Comparison of ENCODE assay signal across 11 cellular contexts in genomic region chr15:81338422-81339007, GRCh38. TPM values are rescaled to one million over a fixed set of nuclear protein-coding genes. Genes with fewer than 3 reads are reported as not detected.
DNase-seq lines count a peak whose midpoint lies in the region; ATAC-seq and TF ChIP-seq lines count a peak whose summit lies in the region.
"Had no signal": no experiment of that assay in that cellular context is flagged by ENCODE, and none has a peak within 500 bp of the region (broad histone marks: within the 10 kb centered on the region; RNA-seq: fewer than 3 reads in every experiment).

No MANE protein-coding gene starts in this region.

- ATAC-seq in right cardiac atrium = peak; percentile 69 to 79

- intact Hi-C loops in right cardiac atrium (cut with DNase I) (no loop called here), tibial artery (cut with DNase I; ENCODE audit: low total_unique reads) (no loop called here)

- H3K9me3 ChIP-seq in right cardiac atrium (ENCODE audit: control insufficient read depth, low read length) (no peaks in the 10 kb centered on the region), tibial artery (no peaks in the 10 kb centered on the region), BE2C (no peaks in the 10 kb centered on the region)

- peak; percentile 78 for DNase-seq in HS-5 (ENCODE audit: low read depth)
- peak; percentile 94 for DNase-seq in astrocyte of the cerebellum (ENCODE audit: low read depth)
- peak; percentile 61 to 75 (median 69) for DNase-seq in right cardiac atrium
- DNase-seq in tibial artery = peak; percentile 78 to 87
- no peak for DNase-seq in BE2C
- DNase-seq in stimulated activated CD4-positive, alpha-beta T cell treated with anti-CD3 and anti-CD28 coated beads, Interleukin-4, amount 100 ng/mL, for 24 hours = no peak
- no peak for DNase-seq in NK-92 (lab: John Stamatoyannopoulos, UW; ENCODE audit: unreplicated experiment)
- DNase-seq in NCI-H1105 treated with DMSO at 0.1 percent for 48 hours (lab: John Stamatoyannopoulos, UW) = no peak
- DNase-seq: activated B cell treated with CpG ODN at 0.5 μM for 24 hours, caudate nucleus, NCI-H2029 treated with DMSO at 0.1 percent for 48 hours had no signal

- H3K27me3 ChIP-seq in right cardiac atrium (ENCODE audit: control insufficient read depth, insufficient read depth) (no peaks in the 10 kb centered on the region), tibial artery (no peaks in the 10 kb centered on the region), BE2C (0 out of 2 replicates have a peak, but pooled peaks cover 3% of the 10 kb centered on the region)

- H3K4me3 ChIP-seq in astrocyte of the cerebellum (ENCODE audit: low read depth, low read length) (no peak overlapping the region), right cardiac atrium (ENCODE audit: low read length) (no peak overlapping the region), tibial artery (no peak overlapping the region), BE2C (ENCODE audit: low read depth, low read length) (no peak overlapping the region)

- peaks cover 2% of the 10 kb centered on the region for H3K4me1 ChIP-seq in right cardiac atrium (ENCODE audit: control insufficient read depth, insufficient read depth, low read length)
- peaks cover 0 to 30% (median 21%) of the 10 kb centered on the region in 4 donors for H3K4me1 ChIP-seq in tibial artery
- no peaks in the 10 kb centered on the region; the same call in 1 of the 2 replicates for H3K4me1 ChIP-seq in BE2C

- no peak for TF ChIP-seq CTCF in astrocyte of the cerebellum (IDR thresholded peaks at IDR 0.05; ENCODE audit: low read depth, low read length, missing control alignments)
- no peak for TF ChIP-seq CTCF in tibial artery (IDR thresholded peaks at IDR 0.05)
- TF ChIP-seq CTCF in BE2C (IDR thresholded peaks at IDR 0.05; ENCODE audit: low read depth, low read length) = no peak

- in situ Hi-C loops in astrocyte of the cerebellum (cut with HindIII; ENCODE audit: low sequenced_read_pairs) = no loop called here

- 45% methylated on average over 8 of the region's 8 CpGs for WGBS in right cardiac atrium

- H3K27ac ChIP-seq in right cardiac atrium (ENCODE audit: low read length) (peak overlapping the region; percentile 65), tibial artery (peak overlapping the region; percentile 60 to 67)

- H3K36me3 ChIP-seq in tibial artery = no peaks in the 10 kb centered on the region
- H3K36me3 ChIP-seq in BE2C = no peaks in the 10 kb centered on the region

RNA-seq across cellular contexts. Expression of gene STARD5, which starts 14.6 kb away (rescaled TPM):
- 1 to 10 TPM; 1.7 to 5.3 (median 3.3) TPM for total RNA-seq in right cardiac atrium
- 2.7 TPM for polyA plus RNA-seq in right cardiac atrium
- 1.1 TPM for polyA plus RNA-seq in BE2C (2012; ENCODE audit: insufficient read depth, insufficient read length, low read depth)

RNA-seq across cellular contexts. Expression of gene TMC3, which starts 35.5 kb away (rescaled TPM):
- under 1 TPM in 1 of 4 donors, not detected in 3; 0.14 TPM for total RNA-seq in right cardiac atrium
- polyA plus RNA-seq in right cardiac atrium = 0.02 TPM
- not detected for polyA plus RNA-seq in BE2C (2012; ENCODE audit: insufficient read depth, insufficient read length, low read depth)
- total RNA-seq: activated B cell treated with CpG ODN at 0.5 μM for 24 hours had no signal

Comparison
In these comparisons a context has a peak if more than half of its experiments do, and no peak if none do; other contexts are left out.
1. DNase-seq: peak in HS-5 (single experiment), astrocyte of the cerebellum (single experiment), right cardiac atrium (3 of 3) and tibial artery (2 of 2); none in BE2C (single experiment), stimulated activated CD4-positive, alpha-beta T cell treated with anti-CD3 and anti-CD28 coated beads, Interleukin-4, amount 100 ng/mL, for 24 hours (single experiment), NK-92 (single experiment) and NCI-H1105 treated with DMSO at 0.1 percent for 48 hours (single experiment).